Comparison of ENCODE assay signal across 8 cellular contexts in genomic region chr5:56011835-56012234, GRCh38. TPM values are rescaled to one million over a fixed set of nuclear protein-coding genes. Genes with fewer than 3 reads are reported as not detected.
A peak's percentile ranks its signal among the peaks of the same experiment; 100 is the strongest.
DNase-seq lines count a peak whose midpoint lies in the region; ATAC-seq and TF ChIP-seq lines count a peak whose summit lies in the region.

No MANE protein-coding gene starts in this region.

- H3K36me3 Mint-ChIP-seq in CD4-positive, alpha-beta T cell (ENCODE audit: low read depth) = no peaks in the 10 kb centered on the region
- peaks cover 6% of the 10 kb centered on the region for H3K36me3 Mint-ChIP-seq in mesothelial cell of epicardium

- CTCF ChIA-PET in CD4-positive, alpha-beta T cell (lab: Charles Lee) = interaction anchor here (0.8 to 1.2 kb wide), 2 partner anchors 29 to 77 kb away, joined by 3 read pairs; no protein-coding TSS in a partner anchor

- no peaks in the 10 kb centered on the region for H3K36me3 ChIP-seq in adipocyte (ENCODE audit: control insufficient read depth, insufficient read depth, low read length, severe bottlenecking)

- TF ChIP-seq CTCF in CD4-positive, alpha-beta T cell (IDR thresholded peaks at IDR 0.05) = no peak
- no peak for TF ChIP-seq CTCF in mesothelial cell of epicardium (IDR thresholded peaks at IDR 0.05; ENCODE audit: unreplicated experiment)

- intact Hi-C loops in CD4-positive, alpha-beta T cell (cut with DNase I, micrococcal nuclease) = loop anchor here in 1 of 2 experiments (1.0 to 5.0 kb wide), 3 partner anchors 18 to 45 kb away; partner anchors contain the start of gene IL6ST

- no peaks in the 10 kb centered on the region for H3K9me3 ChIP-seq in CD4-positive, alpha-beta T cell (ENCODE audit: control insufficient read depth, low read length)
- no peaks in the 10 kb centered on the region for H3K9me3 ChIP-seq in adipocyte (ENCODE audit: control insufficient read depth, low read length)

- peak overlapping the region; percentile 56 for H3K9ac ChIP-seq in adipocyte (ENCODE audit: low read length)

- DNase-seq in CD4-positive, alpha-beta T cell = no peak
- DNase-seq in adipocyte (ENCODE audit: low read depth) = peak; percentile 92
- no peak for DNase-seq in mesothelial cell of epicardium (ENCODE audit: low spot score in 2 of 2, unreplicated experiment in 2 of 2)
- DNase-seq in Kasumi-1 (lab: John Stamatoyannopoulos, UW) = no peak
- no peak for DNase-seq in activated effector memory CD4-positive, alpha-beta T cell treated with Interleukin-2 at 50 U/mL for 16 hours
- DNase-seq in NCI-H446 treated with DMSO at 0.1 percent for 48 hours (lab: John Stamatoyannopoulos, UW) = no peak
- DNase-seq in NOMO-1 treated with DMSO at 0.1 percent for 48 hours (lab: John Stamatoyannopoulos, UW; ENCODE audit: unreplicated experiment) = no peak

- H3K27ac Mint-ChIP-seq in CD4-positive, alpha-beta T cell = peak overlapping the region; percentile 75
- H3K27ac Mint-ChIP-seq in mesothelial cell of epicardium = peak overlapping the region; percentile 27

- H3K27ac ChIP-seq in CD4-positive, alpha-beta T cell (ENCODE audit: low read depth, low read length) = peak overlapping the region; percentile 29

- peaks cover 13% of the 10 kb centered on the region for H3K4me1 ChIP-seq in adipocyte (ENCODE audit: control insufficient read depth, insufficient read depth, low read length)

- peak overlapping the region; percentile 4 for H3K4me3 Mint-ChIP-seq in CD4-positive, alpha-beta T cell
- H3K4me3 Mint-ChIP-seq in mesothelial cell of epicardium = no peak overlapping the region

- peak overlapping the region; percentile 31 for H3K4me3 ChIP-seq in adipocyte (ENCODE audit: low read length)

- POLR2A ChIA-PET in CD4-positive, alpha-beta T cell (lab: Charles Lee) = interaction anchor here (0.9 to 3.5 kb wide), 23 partner anchors 10 to 189 kb away, joined by 3 to 114 read pairs (median 7); partner anchors contain the start of gene IL6ST

- peak; percentile 15 for ATAC-seq in CD4-positive, alpha-beta T cell (ENCODE audit: poor library complexity)
- ATAC-seq in HG03066 (IDR thresholded peaks at IDR 0.05; ENCODE audit: low read depth, unreplicated experiment) = peak; percentile 27

- no peaks in the 10 kb centered on the region for H3K27me3 Mint-ChIP-seq in CD4-positive, alpha-beta T cell
- H3K27me3 Mint-ChIP-seq in mesothelial cell of epicardium (ENCODE audit: low read depth) = no peaks in the 10 kb centered on the region

- no peaks in the 10 kb centered on the region for H3K27me3 ChIP-seq in CD4-positive, alpha-beta T cell (ENCODE audit: control insufficient read depth, insufficient read depth, low read length)
- no peaks in the 10 kb centered on the region for H3K27me3 ChIP-seq in adipocyte (replicated peaks; ENCODE audit: control insufficient read depth, insufficient read depth, low read length)

- peaks cover 44% of the 10 kb centered on the region for H3K4me1 Mint-ChIP-seq in CD4-positive, alpha-beta T cell (ENCODE audit: low read depth)
- peaks cover 15% of the 10 kb centered on the region for H3K4me1 Mint-ChIP-seq in mesothelial cell of epicardium

- no peaks in the 10 kb centered on the region for H3K9me3 Mint-ChIP-seq in CD4-positive, alpha-beta T cell
- H3K9me3 Mint-ChIP-seq in mesothelial cell of epicardium = peaks cover 6% of the 10 kb centered on the region

RNA-seq across cellular contexts. Expression of gene IL6ST, which starts 17.1 kb away (rescaled TPM):
- total RNA-seq in CD4-positive, alpha-beta T cell = 100 to 1,000 TPM; 377 to 404 TPM
- 373 to 381 TPM (median 374 TPM) in 3 replicates for total RNA-seq in mesothelial cell of epicardium
